8 cellular contexts compared by ENCODE assay signal in genomic region chr12:71685961-71686657, GRCh38. TPM values are rescaled to one million over a fixed set of nuclear protein-coding genes. Genes with fewer than 3 reads are reported as not detected.
DNase-seq lines count a peak whose midpoint lies in the region; ATAC-seq and TF ChIP-seq lines count a peak whose summit lies in the region.

TMEM19 (plus strand) TSS chr12:71686082; CDS start chr12:71686681, 599 bp downstream.

- TF ChIP-seq CTCF in OCI-LY7 (conservative IDR thresholded peaks at IDR 0.05; ENCODE audit: low read length) (peak; percentile 65), epithelial cell of esophagus (IDR thresholded peaks at IDR 0.05; ENCODE audit: insufficient read depth, low read depth, low read length, missing control alignments) (peak; percentile 27), mucosa of descending colon (IDR thresholded peaks at IDR 0.05) (no peak)

- peaks cover 6% of the 10 kb centered on the region; the same call in 1 of the 2 replicates for H3K36me3 ChIP-seq in OCI-LY7 (ENCODE audit: insufficient read depth, low read length)
- H3K36me3 ChIP-seq in mucosa of descending colon (ENCODE audit: low read depth) = no peaks in the 10 kb centered on the region

- CTCF ChIA-PET in OCI-LY7 (lab: Charles Lee; ENCODE audit: unreplicated experiment) = interaction anchor here (0.5 to 1.8 kb wide), 4 partner anchors 8 to 61 kb away, joined by 3 to 14 read pairs (median 3); no protein-coding TSS in a partner anchor

- no peaks in the 10 kb centered on the region for H3K9me3 ChIP-seq in OCI-LY7 (ENCODE audit: low read length)
- no peaks in the 10 kb centered on the region for H3K9me3 ChIP-seq in mucosa of descending colon

- no TSS peak for BruUV-seq in OCI-LY7 (replicated peaks; lab: Mats Ljungman, UMichigan)

- peak within 1 kb of the TSS; percentile 94 for H3K4me3 ChIP-seq in OCI-LY7 (ENCODE audit: low read depth, low read length, poor library complexity, severe bottlenecking)
- peak within 1 kb of the TSS; percentile 71 for H3K4me3 ChIP-seq in epithelial cell of esophagus (ENCODE audit: low read length)
- H3K4me3 ChIP-seq in mucosa of descending colon = peak within 1 kb of the TSS; percentile 52

- H3K27ac ChIP-seq in OCI-LY7 (ENCODE audit: low read depth, low read length, poor library complexity, severe bottlenecking) = peak within 1 kb of the TSS; percentile 99

- peak; percentile 82 for ATAC-seq in GM21515 (IDR thresholded peaks at IDR 0.05; ENCODE audit: unreplicated experiment)
- peak; percentile 96 for ATAC-seq in mucosa of descending colon

- H2AFZ ChIP-seq in OCI-LY7 (ENCODE audit: low read length) = peak within 1 kb of the TSS; percentile 75

- DNase-seq in DMS 273 treated with DMSO at 0.1 percent for 48 hours (lab: John Stamatoyannopoulos, UW) (peak; percentile 77), HuH-7 (ENCODE audit: low spot score) (peak; percentile 83), OCI-LY7 (ENCODE audit: low spot score) (peak; percentile 94), activated T-cell treated with anti-CD3 and anti-CD28 coated beads for 1 hour (ENCODE audit: low read depth) (peak; percentile 74), epithelial cell of esophagus (ENCODE audit: low read depth) (peak; percentile 93), mucosa of descending colon (peak; percentile 90 to 95 (median 93))
- peak; percentile 74 for DNase-seq in stimulated activated CD8-positive, alpha-beta memory T cell treated with anti-CD3 and anti-CD28 coated beads, Interleukin-4, amount 100 ng/mL, for 24 hours (ENCODE audit: low read depth)

- H3K4me1 ChIP-seq in OCI-LY7 (ENCODE audit: insufficient read depth, low read length, poor library complexity, severe bottlenecking) = peaks cover 46% of the 10 kb centered on the region
- no peaks in the 10 kb centered on the region for H3K4me1 ChIP-seq in mucosa of descending colon (ENCODE audit: low read depth)

- POLR2A ChIA-PET in OCI-LY7 (lab: Charles Lee) = interaction anchor here (0.6 to 6.7 kb wide), 25 partner anchors 9 to 178 kb away, joined by 3 to 105 read pairs (median 5); partner anchors contain the start of genes RAB21, THAP2 and ZFC3H1

- H4K20me1 ChIP-seq in OCI-LY7 (ENCODE audit: insufficient read depth, low read length) = no peaks in the 10 kb centered on the region

- peaks cover 48% of the 10 kb centered on the region for H3K79me2 ChIP-seq in OCI-LY7 (ENCODE audit: insufficient read depth, low read depth, low read length)

- peak within 1 kb of the TSS; percentile 84 for H3K4me2 ChIP-seq in OCI-LY7 (ENCODE audit: low read length)

- no peaks in the 10 kb centered on the region for H3K9me2 ChIP-seq in OCI-LY7 (ENCODE audit: insufficient read depth, low read length)

- intact Hi-C loops in OCI-LY7 (cut with micrococcal nuclease; ENCODE audit: unreplicated experiment) (loop anchor here (1.0 to 10.0 kb wide), 3 partner anchors 21 to 1421 kb away; no protein-coding TSS in a partner anchor), mucosa of descending colon (cut with DNase I, micrococcal nuclease) (no loop called here)

RNA-seq across cellular contexts. Expression of gene TMEM19, which starts in this region (rescaled TPM):
- total RNA-seq in OCI-LY7 (2014; rRNA removed; shearing (Covaris generic)) = 38.3 and 44.1 TPM in 2 replicates
- total RNA-seq in OCI-LY7 (2022) (40.4 and 47.5 TPM in 2 replicates), mucosa of descending colon (10 to 100 TPM; 25.3 to 41.7 (median 37.3) TPM)

Comparison
In these comparisons a context has a peak if more than half of its experiments do, and no peak if none do; other contexts are left out.
1. Peak in every context shown above with its lines: DNase-seq, ATAC-seq, H3K4me3 ChIP-seq and H3K27ac ChIP-seq.